ENCODE assay signal across 17 cellular contexts in the genomic region with DNA sequence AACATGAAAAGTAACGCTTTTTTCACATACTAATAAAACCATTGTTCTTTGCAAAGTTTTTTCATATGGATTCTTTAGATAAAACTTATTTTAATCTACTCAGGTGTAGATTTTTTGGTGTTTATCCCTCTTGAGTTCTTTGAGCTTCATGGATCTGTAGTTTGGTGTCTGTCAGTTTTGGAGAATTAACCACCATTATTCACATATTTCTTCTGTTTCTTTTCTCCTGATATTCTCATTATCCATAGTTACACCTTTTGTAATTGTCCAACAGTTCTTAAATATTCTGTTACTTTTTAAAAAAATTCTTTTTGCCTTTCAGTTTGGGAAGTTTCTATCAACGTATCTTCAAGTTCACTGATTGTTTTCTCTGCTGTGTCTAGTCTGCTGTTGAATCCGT.
"Had no signal": no experiment of that assay in that cellular context is flagged by ENCODE, and none has a peak within 500 bp of the region (broad histone marks: within the 10 kb centered on the region; RNA-seq: fewer than 3 reads in every experiment).

No MANE protein-coding gene starts in this region.

- H3K4me1 ChIP-seq: upper lobe of right lung had no signal

- H3K36me3 ChIP-seq: brain microvascular endothelial cell, colonic mucosa, neutrophil, thoracic aorta, upper lobe of right lung had no signal

- DNase-seq: activated CD4-positive, alpha-beta T cell treated with anti-CD3 and anti-CD28 coated beads, Interleukin-2, amount 10 ng/mL, durations not matched to agents 7 days and 5 days; activated CD8-positive, alpha-beta T cell treated with anti-CD3 and anti-CD28 coated beads, Interleukin-2, amount 10 ng/mL, durations not matched to agents 7 days and 5 days; activated naive CD4-positive, alpha-beta T cell treated with anti-CD3 and anti-CD28 coated beads for 36 hours; activated T-cell treated with anti-CD3 and anti-CD28 coated beads, Interleukin-2, amount 50 U/mL, for 24 hours; brain microvascular endothelial cell; colonic mucosa; foreskin melanocyte; immature natural killer cell; kidney glomerular epithelial cell; left ventricle myocardium superior; mucosa of descending colon; naive B cell; stimulated activated naive B cell treated with anti-CD40 and anti-IgM and Interleukin-4, amounts not matched to agents 10 μg/mL and 1 μg/mL and 100 μg/mL, for 72 hours; upper lobe of right lung had no signal

- H3K9me3 ChIP-seq: colonic mucosa, mucosa of descending colon, neutrophil, thoracic aorta, upper lobe of right lung had no signal

- ATAC-seq: activated CD4-positive, CD25-positive, alpha-beta regulatory T cell treated with anti-CD3 and anti-CD28 coated beads, Interleukin-2, amount 50 U/mL, for 24 hours; activated CD8-positive, alpha-beta T cell treated with anti-CD3 and anti-CD28 coated beads, Interleukin-2, amount 10 ng/mL, durations not matched to agents 7 days and 5 days; mucosa of descending colon; stimulated activated naive B cell treated with anti-CD40 and anti-IgM and Interleukin-4, amounts not matched to agents 10 μg/mL and 1 μg/mL and 100 μg/mL, for 72 hours; upper lobe of right lung had no signal

- H3K27ac ChIP-seq: brain microvascular endothelial cell, colonic mucosa, neutrophil, thoracic aorta, upper lobe of right lung had no signal

- H3K4me3 ChIP-seq: colonic mucosa, mucosa of descending colon, thoracic aorta, upper lobe of right lung had no signal

- H3K27me3 ChIP-seq: brain microvascular endothelial cell, colonic mucosa, neutrophil, upper lobe of right lung had no signal
